Comparison of ENCODE assay signal across 9 cellular contexts in the genomic region with DNA sequence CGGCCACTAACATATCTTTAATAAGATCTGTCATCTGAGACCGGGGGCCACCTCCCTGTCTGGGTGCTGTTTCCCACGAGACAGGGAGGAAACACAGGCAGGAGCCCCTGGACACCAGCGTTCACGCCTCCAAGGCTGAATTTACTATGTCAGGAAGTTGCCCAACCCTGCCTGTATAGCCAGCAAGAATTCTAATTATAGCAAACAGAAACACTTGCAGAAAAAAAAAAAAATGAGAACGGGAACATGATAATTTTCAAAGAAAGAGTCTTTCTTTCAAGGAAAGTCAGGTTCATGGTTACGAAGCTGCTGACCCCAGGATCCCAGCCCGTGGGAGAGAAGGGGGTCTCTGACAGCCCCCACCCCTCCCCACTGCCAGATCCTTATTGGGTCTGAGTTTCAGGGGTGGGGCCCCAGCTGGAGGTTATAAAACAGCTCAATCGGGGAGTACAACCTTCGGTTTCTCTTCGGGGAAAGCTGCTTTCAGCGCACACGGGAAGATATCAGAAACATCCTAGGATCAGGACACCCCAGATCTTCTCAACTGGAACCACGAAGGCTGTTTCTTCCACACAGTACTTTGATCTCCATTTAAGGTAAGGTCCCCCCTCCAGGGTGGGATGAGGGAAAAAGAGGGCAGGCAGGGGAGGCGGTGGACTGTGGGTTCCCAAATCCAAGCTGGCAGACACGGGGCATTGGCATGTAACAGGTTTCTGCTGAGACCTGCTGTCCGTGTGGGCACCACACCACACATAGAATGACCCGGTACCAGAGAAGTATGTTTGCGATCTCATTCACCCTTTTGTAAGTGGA. TPM values are rescaled to one million over a fixed set of nuclear protein-coding genes. Genes with fewer than 3 reads are reported as not detected.
DNase-seq lines count a peak whose midpoint lies in the region; ATAC-seq lines count a peak whose summit lies in the region.
"Had no signal": no experiment of that assay in that cellular context is flagged by ENCODE, and none has a peak within 500 bp of the region (broad histone marks: within the 10 kb centered on the region; RNA-seq: fewer than 3 reads in every experiment).

IL3RA (plus strand) TSS at position 455 of the 813 bp plus-strand sequence. CDS start 4,981 bp downstream, outside the sequence.

- H3K4me3 Mint-ChIP-seq in central memory CD8-positive, alpha-beta T cell = peak within 1 kb of the TSS; percentile 80

- DNase-seq in Ammon's horn (ENCODE audit: low spot score) (peak; percentile 68), Kasumi-1 (lab: John Stamatoyannopoulos, UW) (peak; percentile 65 to 76), aorta (peak; percentile 65 to 69), H7 (no peak)
- DNase-seq in central memory CD8-positive, alpha-beta T cell (ENCODE audit: low spot score in 2 of 2) = no peak

- peaks cover 0 to 5% of the 10 kb centered on the region in 2 donors for H3K4me1 ChIP-seq in mucosa of rectum (ENCODE audit: control insufficient read depth in 2 of 2, insufficient read depth in 2 of 2, low read length in 2 of 2)
- H3K4me1 ChIP-seq in aorta (ENCODE audit: control insufficient read depth in 1 of 2, insufficient read depth in 2 of 2, low read length in 2 of 2) = no peaks in the 10 kb centered on the region

- no peaks in the 10 kb centered on the region for H3K36me3 ChIP-seq in mucosa of rectum (ENCODE audit: control insufficient read depth in 2 of 2, insufficient read depth in 2 of 2, low read length in 2 of 2)
- no peaks in the 10 kb centered on the region for H3K36me3 ChIP-seq in aorta (ENCODE audit: control insufficient read depth in 1 of 2, insufficient read depth in 2 of 2, low read length in 1 of 2)
- peaks cover 2% of the 10 kb centered on the region; the same call in 1 of the 2 replicates for H3K36me3 ChIP-seq in H7 (replicated peaks; ENCODE audit: control insufficient read depth, insufficient read depth, low read length)

- peak within 1 kb of the TSS; percentile 54 for H3K27ac ChIP-seq in mucosa of rectum (ENCODE audit: low read depth in 2 of 2, low read length in 2 of 2)
- no peak within 1 kb of the TSS for H3K27ac ChIP-seq in aorta (ENCODE audit: low read depth in 1 of 2, low read length in 2 of 2)

- no peaks in the 10 kb centered on the region for H3K27me3 ChIP-seq in mucosa of rectum (ENCODE audit: control insufficient read depth in 2 of 2, insufficient read depth in 2 of 2, low read length in 2 of 2)
- no peaks in the 10 kb centered on the region for H3K27me3 ChIP-seq in aorta (ENCODE audit: control insufficient read depth in 1 of 2, insufficient read depth in 2 of 2, low read length in 1 of 2)
- no peaks in the 10 kb centered on the region for H3K27me3 ChIP-seq in H7 (ENCODE audit: control insufficient read depth, insufficient read depth, low read length)

- peak within 1 kb of the TSS; percentile 41 to 64 for H3K9ac ChIP-seq in mucosa of rectum (ENCODE audit: low read depth in 1 of 2, low read length in 2 of 2)

- peaks cover 12% of the 10 kb centered on the region for H3K4me1 Mint-ChIP-seq in central memory CD8-positive, alpha-beta T cell

- peak; percentile 55 for ATAC-seq in GM19351 (IDR thresholded peaks at IDR 0.05; ENCODE audit: unreplicated experiment)
- peak; percentile 21 for ATAC-seq in central memory CD8-positive, alpha-beta T cell (replicated peaks; ENCODE audit: extremely low read depth, poor library complexity, severe bottlenecking)
- ATAC-seq in aorta (ENCODE audit: low FRiP score) = peak; percentile 84
- no peak for ATAC-seq in GM21528 (IDR thresholded peaks at IDR 0.05; ENCODE audit: low FRiP score, unreplicated experiment)

- peaks cover 7% of the 10 kb centered on the region for H3K36me3 Mint-ChIP-seq in central memory CD8-positive, alpha-beta T cell (ENCODE audit: insufficient read depth)

- intact Hi-C loops in aorta (cut with DNase I) = no loop called here

- H3K4me3 ChIP-seq in mucosa of rectum (ENCODE audit: low read length in 2 of 2) = peak within 1 kb of the TSS; percentile 71 to 80
- peak within 1 kb of the TSS; percentile 35 to 45 for H3K4me3 ChIP-seq in aorta (ENCODE audit: low read length in 2 of 2)
- no peak within 1 kb of the TSS for H3K4me3 ChIP-seq in H7 (ENCODE audit: insufficient read depth, low read depth, low read length)

- H3K9me3 ChIP-seq in mucosa of rectum (ENCODE audit: control insufficient read depth in 2 of 2, low read length in 2 of 2) = no peaks in the 10 kb centered on the region
- H3K9me3 ChIP-seq in aorta (ENCODE audit: control insufficient read depth, low read length) = peaks cover under 1% of the 10 kb centered on the region

- WGBS in aorta, 2 donors = 3 to 11% methylated on average over 19 of the region's 19 CpGs

- H3K27ac Mint-ChIP-seq in central memory CD8-positive, alpha-beta T cell (ENCODE audit: low read depth) = peak within 1 kb of the TSS; percentile 74

- H3K9me3 Mint-ChIP-seq in central memory CD8-positive, alpha-beta T cell = peaks cover 3% of the 10 kb centered on the region

- H3K27me3 Mint-ChIP-seq in central memory CD8-positive, alpha-beta T cell = peaks cover 40% of the 10 kb centered on the region

RNA-seq across cellular contexts. Expression of gene IL3RA, which starts in this region (rescaled TPM):
- 10 to 100 TPM in 1 of 2 donors, 1 to 10 TPM in 1; 6.3 to 21.9 TPM for total RNA-seq in aorta
- polyA plus RNA-seq in aorta = under 1 TPM in 1 of 2 donors, not detected in 1; 0.95 TPM
- total RNA-seq in H7 (2014; rRNA removed; shearing (Covaris generic)) = 0.07 TPM in 1 of 2 replicates, not detected in the other
- total RNA-seq: bronchial epithelial cell had no signal

Comparison
In these comparisons a context has a peak if more than half of its experiments do, and no peak if none do; other contexts are left out.
1. DNase-seq: peak in Ammon's horn (single experiment), Kasumi-1 (2 of 2) and aorta (2 of 2); none in central memory CD8-positive, alpha-beta T cell (0 of 2) and H7 (single experiment).
2. H3K27ac ChIP-seq: peak in mucosa of rectum (2 of 2); none in aorta (0 of 2).